In the genomic region with DNA sequence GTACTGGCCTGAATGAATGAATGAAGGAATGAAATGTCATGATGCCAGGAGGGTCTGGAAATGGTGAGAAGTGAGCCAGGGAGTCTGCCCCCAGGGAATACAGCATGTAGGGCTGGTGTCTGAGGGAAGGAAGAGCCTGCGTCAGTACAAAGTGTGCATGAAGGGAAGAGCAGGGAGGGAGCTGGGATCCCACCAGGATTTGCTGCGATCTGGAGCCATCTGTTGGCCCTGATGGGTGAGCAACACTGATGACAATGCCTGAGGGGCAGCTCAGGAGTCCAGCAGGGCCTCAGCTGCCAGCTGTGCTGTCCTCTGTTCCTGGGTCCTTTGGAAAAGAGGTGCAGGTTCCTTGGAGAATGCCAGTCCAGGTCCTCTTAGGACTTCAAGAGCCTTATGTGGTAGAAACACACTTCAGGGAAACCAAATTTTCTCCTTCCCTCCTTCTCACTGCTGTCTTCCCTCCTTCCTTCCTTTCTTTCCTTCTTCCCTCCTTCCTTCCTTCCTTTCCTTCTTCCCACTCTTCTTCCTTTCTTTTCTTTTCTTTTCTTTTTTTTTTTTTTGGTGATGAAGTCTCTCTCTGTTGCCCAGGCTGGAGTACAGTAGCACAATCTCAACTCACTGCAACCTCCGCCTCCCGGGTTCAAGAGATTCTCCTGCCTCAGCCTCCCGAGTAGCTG, we compare ENCODE assay signal across 12 cellular contexts. TPM values are rescaled to one million over a fixed set of nuclear protein-coding genes. Genes with fewer than 3 reads are reported as not detected.
DNase-seq lines count a peak whose midpoint lies in the region; ATAC-seq, FAIRE-seq and TF ChIP-seq lines count a peak whose summit lies in the region.
"Had no signal": no experiment of that assay in that cellular context is flagged by ENCODE, and none has a peak within 500 bp of the region (broad histone marks: within the 10 kb centered on the region; RNA-seq: fewer than 3 reads in every experiment).

No MANE protein-coding gene starts in this region.

- no peaks in the 10 kb centered on the region for H3K4me1 ChIP-seq in body of pancreas

- H3K9me3 ChIP-seq in body of pancreas: no peaks in the 10 kb centered on the region

- no peak for ATAC-seq in body of pancreas

- TF ChIP-seq CTCF in choroid plexus epithelial cell (conservative IDR thresholded peaks at IDR 0.05; ENCODE audit: low read depth, low read length): peak; percentile 58
- TF ChIP-seq CTCF in body of pancreas (IDR thresholded peaks at IDR 0.05): no peak

- TF ChIP-seq POLR2A in body of pancreas (IDR thresholded peaks at IDR 0.05): no peak

- no peak for FAIRE-seq in GM19239 (lab: Jason Lieb, UNC)

- no peak overlapping the region for H3K27ac ChIP-seq in body of pancreas

- intact Hi-C loops in body of pancreas (cut with DNase I): no loop called here

- peak; percentile 46 for DNase-seq in EL
- peak; percentile 28 for DNase-seq in NCI-H2227 (lab: John Stamatoyannopoulos, UW; ENCODE audit: unreplicated experiment)
- peak; percentile 79 for DNase-seq in choroid plexus epithelial cell (ENCODE audit: low read depth)
- peak; percentile 21 for DNase-seq in myocyte (ENCODE audit: low read depth)
- DNase-seq in body of pancreas: no peak
- no peak for DNase-seq in NAMALWA (ENCODE audit: low spot score)
- DNase-seq in stimulated activated naive CD4-positive, alpha-beta T cell (lab: John Stamatoyannopoulos, UW): no peak
- no peak for DNase-seq in GM19239 (ENCODE audit: insufficient read length, low spot score)
- DNase-seq: activated CD4-positive, alpha-beta T cell treated with anti-CD3 and anti-CD28 coated beads, Interleukin-2, amount 50 U/mL, for 1 hour; activated gamma-delta T cell treated with Interleukin-2 at 50 U/mL for 16 hours; DND-41; NCI-H2081 treated with DMSO at 0.1 percent for 48 hours had no signal

- WGBS in body of pancreas, 2 donors: 64 to 69% methylated on average over 5 of the region's 5 CpGs

- H3K36me3 ChIP-seq in body of pancreas (replicated peaks in 1 of 2; ENCODE audit: insufficient read depth in 1 of 2, low read depth in 2 of 2): no peaks in the 10 kb centered on the region

- H3K4me3 ChIP-seq in choroid plexus epithelial cell (ENCODE audit: low read depth, low read length): no peak overlapping the region
- H3K4me3 ChIP-seq in body of pancreas: no peak overlapping the region

- H3K27me3 ChIP-seq in body of pancreas: no peaks in the 10 kb centered on the region

RNA-seq across cellular contexts. Expression of gene BPI, which starts 11.5 kb away (rescaled TPM):
- not detected in 2 replicates for total RNA-seq in myocyte
- polyA plus RNA-seq in myocyte (2012): not detected
- total RNA-seq in body of pancreas: not detected

RNA-seq across cellular contexts. Expression of gene LBP, which starts 30.9 kb away (rescaled TPM):
- total RNA-seq in myocyte (not detected in 2 replicates), body of pancreas (under 1 TPM in 1 of 2 donors, not detected in 1; 0.66 TPM)
- not detected for polyA plus RNA-seq in myocyte (2012)

RNA-seq across cellular contexts. Expression of gene KIAA1755, which starts 54.9 kb away (rescaled TPM):
- total RNA-seq in myocyte: 0.16 and 0.57 TPM in 2 replicates
- polyA plus RNA-seq in myocyte (2012): 0.55 TPM
- under 1 TPM; 0.78 to 0.99 TPM for total RNA-seq in body of pancreas

Comparison
In these comparisons a context has a peak if more than half of its experiments do, and no peak if none do; other contexts are left out.
1. DNase-seq: peak in EL (single experiment), NCI-H2227 (single experiment), choroid plexus epithelial cell (single experiment) and myocyte (single experiment); none in body of pancreas (0 of 4), NAMALWA (single experiment), stimulated activated naive CD4-positive, alpha-beta T cell (0 of 6) and GM19239 (single experiment).